1 cellular context compared by ENCODE assay signal in the genomic region with DNA sequence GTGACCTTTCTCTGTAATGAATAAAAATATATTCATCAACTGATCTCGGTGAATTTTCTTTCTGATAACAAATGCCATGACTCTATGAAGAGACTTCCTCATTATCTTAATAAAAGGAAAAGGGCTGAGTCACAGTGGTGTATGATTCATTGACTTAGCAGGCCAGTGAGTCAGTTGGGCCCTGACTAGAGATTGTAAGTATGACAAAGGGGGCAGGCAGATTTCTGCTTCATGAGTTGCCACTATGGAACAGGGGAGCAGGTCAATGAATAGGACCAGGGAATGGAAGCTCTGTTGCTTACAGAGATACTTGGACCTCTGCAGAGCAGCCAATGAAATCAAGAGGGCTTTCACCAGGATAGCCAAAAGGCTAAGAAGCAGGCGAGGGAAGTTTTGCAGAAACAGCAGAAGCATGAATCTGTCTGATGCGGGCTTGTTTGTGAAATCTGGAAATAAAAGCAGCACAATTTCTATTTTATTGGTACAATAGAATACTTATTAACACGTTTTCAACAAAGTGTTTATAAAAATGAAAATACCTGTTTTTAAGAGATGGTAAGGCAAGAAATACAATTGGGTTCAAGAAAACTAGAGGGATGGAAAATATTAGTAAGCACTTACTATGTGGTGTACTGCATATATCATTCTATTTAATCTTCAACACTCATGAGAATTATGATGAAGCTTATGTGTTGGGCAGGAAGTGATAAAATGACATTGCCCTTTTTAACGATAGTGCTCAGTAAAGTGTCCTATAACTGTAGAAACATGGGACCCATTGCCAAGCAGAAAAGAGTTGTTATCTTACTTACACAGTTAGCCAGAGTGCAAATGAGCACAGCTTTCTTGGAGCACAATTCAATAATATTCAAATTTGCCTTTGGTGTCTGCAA.
TF ChIP-seq lines count a peak whose summit lies in the region.

No MANE protein-coding gene starts in this region.

TF ChIP-seq in K562, 482 proteins besides CTCF, POLR2A, EP300 and RAD21 (continued from another document and continues in another):
- TF ChIP-seq, protein P1, sequence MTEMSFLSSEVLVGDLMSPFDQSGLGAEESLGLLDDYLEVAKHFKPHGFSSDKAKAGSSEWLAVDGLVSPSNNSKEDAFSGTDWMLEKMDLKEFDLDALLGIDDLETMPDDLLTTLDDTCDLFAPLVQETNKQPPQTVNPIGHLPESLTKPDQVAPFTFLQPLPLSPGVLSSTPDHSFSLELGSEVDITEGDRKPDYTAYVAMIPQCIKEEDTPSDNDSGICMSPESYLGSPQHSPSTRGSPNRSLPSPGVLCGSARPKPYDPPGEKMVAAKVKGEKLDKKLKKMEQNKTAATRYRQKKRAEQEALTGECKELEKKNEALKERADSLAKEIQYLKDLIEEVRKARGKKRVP (CRISPR knock-in tag; IDR thresholded peaks at IDR 0.05), result peak; percentile 61; the same call in 1 of the 2 replicates
- TF ChIP-seq POLR2B (IDR thresholded peaks at IDR 0.05; ENCODE audit: low read depth, partially characterized antibody) (no peak), ETV5 (CRISPR knock-in tag; IDR thresholded peaks at IDR 0.05; ENCODE audit: low read depth) (no peak), HMGN3 (IDR thresholded peaks at IDR 0.05; ENCODE audit: borderline replicate concordance, extremely low read depth, insufficient read length, low read depth, low read length) (no peak), NFRKB (IDR thresholded peaks at IDR 0.05; ENCODE audit: low read depth) (no peak), ZNF766 (CRISPR knock-in tag; conservative IDR thresholded peaks at IDR 0.05) (peak; percentile 58; the same call in 1 of the 2 replicates), ETS2 (tag; IDR thresholded peaks at IDR 0.05; ENCODE audit: borderline replicate concordance, poor library complexity, severe bottlenecking) (no peak), EHMT2 (IDR thresholded peaks at IDR 0.05) (peak; percentile 9), COPS2 (conservative IDR thresholded peaks at IDR 0.05) (no peak), TAF9B (IDR thresholded peaks at IDR 0.05; ENCODE audit: partially characterized antibody) (peak; percentile 17), CHCHD3 (CRISPR knock-in tag; IDR thresholded peaks at IDR 0.05) (no peak), KLF6 (CRISPR knock-in tag; IDR thresholded peaks at IDR 0.05; ENCODE audit: borderline replicate concordance) (no peak), ZNF764 (CRISPR knock-in tag; IDR thresholded peaks at IDR 0.05; ENCODE audit: low read depth) (no peak), EZH2 (IDR thresholded peaks at IDR 0.05; ENCODE audit: borderline replicate concordance, low read depth, low read length) (no peak), DNMT1 (IDR thresholded peaks at IDR 0.05) (no peak), ZFP30 (CRISPR knock-in tag; IDR thresholded peaks at IDR 0.05; ENCODE audit: borderline replicate concordance) (no peak), FOXM1 (IDR thresholded peaks at IDR 0.05; ENCODE audit: low read depth) (peak; percentile 31; the same call in 1 of the 2 replicates), FOXM1 (CRISPR knock-in tag; IDR thresholded peaks at IDR 0.05; ENCODE audit: low read depth) (no peak), HCFC1 (IDR thresholded peaks at IDR 0.05; ENCODE audit: low read depth, low read length) (no peak), PTBP1 (IDR thresholded peaks at IDR 0.05; ENCODE audit: low read depth, low read length) (no peak), POLR3G (IDR thresholded peaks at IDR 0.05; ENCODE audit: extremely low read depth, insufficient read length, insufficient replicate concordance) (no peak), ZFPM2 (CRISPR knock-in tag; IDR thresholded peaks at IDR 0.05) (no peak), PML (IDR thresholded peaks at IDR 0.05; ENCODE audit: low read length) (0 out of 2 replicates have a peak, but pooled peaks have one; percentile 18), MBD2 (IDR thresholded peaks at IDR 0.05; ENCODE audit: borderline replicate concordance, low read depth) (peak; percentile 61; the same call in 1 of the 2 replicates), GATAD2B (IDR thresholded peaks at IDR 0.05; ENCODE audit: borderline replicate concordance) (peak; percentile 85), TSC22D4 (tag; IDR thresholded peaks at IDR 0.05) (no peak), ZNF696 (CRISPR knock-in tag; conservative IDR thresholded peaks at IDR 0.05) (no peak), ESRRA (IDR thresholded peaks at IDR 0.05; ENCODE audit: borderline replicate concordance, low read depth) (no peak), SNIP1 (IDR thresholded peaks at IDR 0.05; ENCODE audit: low read depth) (no peak), DIDO1 (tag; IDR thresholded peaks at IDR 0.05; ENCODE audit: low read depth) (no peak)
- TF ChIP-seq, protein P2, sequence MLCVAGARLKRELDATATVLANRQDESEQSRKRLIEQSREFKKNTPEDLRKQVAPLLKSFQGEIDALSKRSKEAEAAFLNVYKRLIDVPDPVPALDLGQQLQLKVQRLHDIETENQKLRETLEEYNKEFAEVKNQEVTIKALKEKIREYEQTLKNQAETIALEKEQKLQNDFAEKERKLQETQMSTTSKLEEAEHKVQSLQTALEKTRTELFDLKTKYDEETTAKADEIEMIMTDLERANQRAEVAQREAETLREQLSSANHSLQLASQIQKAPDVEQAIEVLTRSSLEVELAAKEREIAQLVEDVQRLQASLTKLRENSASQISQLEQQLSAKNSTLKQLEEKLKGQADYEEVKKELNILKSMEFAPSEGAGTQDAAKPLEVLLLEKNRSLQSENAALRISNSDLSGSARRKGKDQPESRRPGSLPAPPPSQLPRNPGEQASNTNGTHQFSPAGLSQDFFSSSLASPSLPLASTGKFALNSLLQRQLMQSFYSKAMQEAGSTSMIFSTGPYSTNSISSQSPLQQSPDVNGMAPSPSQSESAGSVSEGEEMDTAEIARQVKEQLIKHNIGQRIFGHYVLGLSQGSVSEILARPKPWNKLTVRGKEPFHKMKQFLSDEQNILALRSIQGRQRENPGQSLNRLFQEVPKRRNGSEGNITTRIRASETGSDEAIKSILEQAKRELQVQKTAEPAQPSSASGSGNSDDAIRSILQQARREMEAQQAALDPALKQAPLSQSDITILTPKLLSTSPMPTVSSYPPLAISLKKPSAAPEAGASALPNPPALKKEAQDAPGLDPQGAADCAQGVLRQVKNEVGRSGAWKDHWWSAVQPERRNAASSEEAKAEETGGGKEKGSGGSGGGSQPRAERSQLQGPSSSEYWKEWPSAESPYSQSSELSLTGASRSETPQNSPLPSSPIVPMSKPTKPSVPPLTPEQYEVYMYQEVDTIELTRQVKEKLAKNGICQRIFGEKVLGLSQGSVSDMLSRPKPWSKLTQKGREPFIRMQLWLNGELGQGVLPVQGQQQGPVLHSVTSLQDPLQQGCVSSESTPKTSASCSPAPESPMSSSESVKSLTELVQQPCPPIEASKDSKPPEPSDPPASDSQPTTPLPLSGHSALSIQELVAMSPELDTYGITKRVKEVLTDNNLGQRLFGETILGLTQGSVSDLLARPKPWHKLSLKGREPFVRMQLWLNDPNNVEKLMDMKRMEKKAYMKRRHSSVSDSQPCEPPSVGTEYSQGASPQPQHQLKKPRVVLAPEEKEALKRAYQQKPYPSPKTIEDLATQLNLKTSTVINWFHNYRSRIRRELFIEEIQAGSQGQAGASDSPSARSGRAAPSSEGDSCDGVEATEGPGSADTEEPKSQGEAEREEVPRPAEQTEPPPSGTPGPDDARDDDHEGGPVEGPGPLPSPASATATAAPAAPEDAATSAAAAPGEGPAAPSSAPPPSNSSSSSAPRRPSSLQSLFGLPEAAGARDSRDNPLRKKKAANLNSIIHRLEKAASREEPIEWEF (CRISPR knock-in tag; IDR thresholded peaks at IDR 0.05), result peak; percentile 75
- TF ChIP-seq, protein P3, sequence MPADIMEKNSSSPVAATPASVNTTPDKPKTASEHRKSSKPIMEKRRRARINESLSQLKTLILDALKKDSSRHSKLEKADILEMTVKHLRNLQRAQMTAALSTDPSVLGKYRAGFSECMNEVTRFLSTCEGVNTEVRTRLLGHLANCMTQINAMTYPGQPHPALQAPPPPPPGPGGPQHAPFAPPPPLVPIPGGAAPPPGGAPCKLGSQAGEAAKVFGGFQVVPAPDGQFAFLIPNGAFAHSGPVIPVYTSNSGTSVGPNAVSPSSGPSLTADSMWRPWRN (IDR thresholded peaks at IDR 0.05; ENCODE audit: low read depth), result no peak; the same call in 1 of the 2 replicates
- TF ChIP-seq, protein P4, sequence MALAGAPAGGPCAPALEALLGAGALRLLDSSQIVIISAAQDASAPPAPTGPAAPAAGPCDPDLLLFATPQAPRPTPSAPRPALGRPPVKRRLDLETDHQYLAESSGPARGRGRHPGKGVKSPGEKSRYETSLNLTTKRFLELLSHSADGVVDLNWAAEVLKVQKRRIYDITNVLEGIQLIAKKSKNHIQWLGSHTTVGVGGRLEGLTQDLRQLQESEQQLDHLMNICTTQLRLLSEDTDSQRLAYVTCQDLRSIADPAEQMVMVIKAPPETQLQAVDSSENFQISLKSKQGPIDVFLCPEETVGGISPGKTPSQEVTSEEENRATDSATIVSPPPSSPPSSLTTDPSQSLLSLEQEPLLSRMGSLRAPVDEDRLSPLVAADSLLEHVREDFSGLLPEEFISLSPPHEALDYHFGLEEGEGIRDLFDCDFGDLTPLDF (CRISPR knock-in tag; IDR thresholded peaks at IDR 0.05), result no peak
- TF ChIP-seq, protein P5, sequence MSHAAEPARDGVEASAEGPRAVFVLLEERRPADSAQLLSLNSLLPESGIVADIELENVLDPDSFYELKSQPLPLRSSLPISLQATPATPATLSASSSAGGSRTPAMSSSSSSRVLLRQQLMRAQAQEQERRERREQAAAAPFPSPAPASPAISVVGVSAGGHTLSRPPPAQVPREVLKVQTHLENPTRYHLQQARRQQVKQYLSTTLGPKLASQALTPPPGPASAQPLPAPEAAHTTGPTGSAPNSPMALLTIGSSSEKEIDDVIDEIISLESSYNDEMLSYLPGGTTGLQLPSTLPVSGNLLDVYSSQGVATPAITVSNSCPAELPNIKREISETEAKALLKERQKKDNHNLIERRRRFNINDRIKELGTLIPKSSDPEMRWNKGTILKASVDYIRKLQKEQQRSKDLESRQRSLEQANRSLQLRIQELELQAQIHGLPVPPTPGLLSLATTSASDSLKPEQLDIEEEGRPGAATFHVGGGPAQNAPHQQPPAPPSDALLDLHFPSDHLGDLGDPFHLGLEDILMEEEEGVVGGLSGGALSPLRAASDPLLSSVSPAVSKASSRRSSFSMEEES (CRISPR knock-in tag; IDR thresholded peaks at IDR 0.05), result no peak
- TF ChIP-seq, protein P6, sequence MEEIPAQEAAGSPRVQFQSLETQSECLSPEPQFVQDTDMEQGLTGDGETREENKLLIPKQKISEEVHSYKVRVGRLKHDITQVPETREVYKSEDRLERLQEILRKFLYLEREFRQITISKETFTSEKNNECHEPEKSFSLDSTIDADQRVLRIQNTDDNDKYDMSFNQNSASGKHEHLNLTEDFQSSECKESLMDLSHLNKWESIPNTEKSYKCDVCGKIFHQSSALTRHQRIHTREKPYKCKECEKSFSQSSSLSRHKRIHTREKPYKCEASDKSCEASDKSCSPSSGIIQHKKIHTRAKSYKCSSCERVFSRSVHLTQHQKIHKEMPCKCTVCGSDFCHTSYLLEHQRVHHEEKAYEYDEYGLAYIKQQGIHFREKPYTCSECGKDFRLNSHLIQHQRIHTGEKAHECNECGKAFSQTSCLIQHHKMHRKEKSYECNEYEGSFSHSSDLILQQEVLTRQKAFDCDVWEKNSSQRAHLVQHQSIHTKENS (CRISPR knock-in tag; IDR thresholded peaks at IDR 0.05), result no peak
- TF ChIP-seq, protein P7, sequence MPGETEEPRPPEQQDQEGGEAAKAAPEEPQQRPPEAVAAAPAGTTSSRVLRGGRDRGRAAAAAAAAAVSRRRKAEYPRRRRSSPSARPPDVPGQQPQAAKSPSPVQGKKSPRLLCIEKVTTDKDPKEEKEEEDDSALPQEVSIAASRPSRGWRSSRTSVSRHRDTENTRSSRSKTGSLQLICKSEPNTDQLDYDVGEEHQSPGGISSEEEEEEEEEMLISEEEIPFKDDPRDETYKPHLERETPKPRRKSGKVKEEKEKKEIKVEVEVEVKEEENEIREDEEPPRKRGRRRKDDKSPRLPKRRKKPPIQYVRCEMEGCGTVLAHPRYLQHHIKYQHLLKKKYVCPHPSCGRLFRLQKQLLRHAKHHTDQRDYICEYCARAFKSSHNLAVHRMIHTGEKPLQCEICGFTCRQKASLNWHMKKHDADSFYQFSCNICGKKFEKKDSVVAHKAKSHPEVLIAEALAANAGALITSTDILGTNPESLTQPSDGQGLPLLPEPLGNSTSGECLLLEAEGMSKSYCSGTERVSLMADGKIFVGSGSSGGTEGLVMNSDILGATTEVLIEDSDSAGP (CRISPR knock-in tag; IDR thresholded peaks at IDR 0.05), result no peak
- TF ChIP-seq, protein P8, sequence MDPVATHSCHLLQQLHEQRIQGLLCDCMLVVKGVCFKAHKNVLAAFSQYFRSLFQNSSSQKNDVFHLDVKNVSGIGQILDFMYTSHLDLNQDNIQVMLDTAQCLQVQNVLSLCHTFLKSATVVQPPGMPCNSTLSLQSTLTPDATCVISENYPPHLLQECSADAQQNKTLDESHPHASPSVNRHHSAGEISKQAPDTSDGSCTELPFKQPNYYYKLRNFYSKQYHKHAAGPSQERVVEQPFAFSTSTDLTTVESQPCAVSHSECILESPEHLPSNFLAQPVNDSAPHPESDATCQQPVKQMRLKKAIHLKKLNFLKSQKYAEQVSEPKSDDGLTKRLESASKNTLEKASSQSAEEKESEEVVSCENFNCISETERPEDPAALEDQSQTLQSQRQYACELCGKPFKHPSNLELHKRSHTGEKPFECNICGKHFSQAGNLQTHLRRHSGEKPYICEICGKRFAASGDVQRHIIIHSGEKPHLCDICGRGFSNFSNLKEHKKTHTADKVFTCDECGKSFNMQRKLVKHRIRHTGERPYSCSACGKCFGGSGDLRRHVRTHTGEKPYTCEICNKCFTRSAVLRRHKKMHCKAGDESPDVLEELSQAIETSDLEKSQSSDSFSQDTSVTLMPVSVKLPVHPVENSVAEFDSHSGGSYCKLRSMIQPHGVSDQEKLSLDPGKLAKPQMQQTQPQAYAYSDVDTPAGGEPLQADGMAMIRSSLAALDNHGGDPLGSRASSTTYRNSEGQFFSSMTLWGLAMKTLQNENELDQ (CRISPR knock-in tag; IDR thresholded peaks at IDR 0.05; ENCODE audit: borderline replicate concordance), result no peak
- TF ChIP-seq, protein P9, sequence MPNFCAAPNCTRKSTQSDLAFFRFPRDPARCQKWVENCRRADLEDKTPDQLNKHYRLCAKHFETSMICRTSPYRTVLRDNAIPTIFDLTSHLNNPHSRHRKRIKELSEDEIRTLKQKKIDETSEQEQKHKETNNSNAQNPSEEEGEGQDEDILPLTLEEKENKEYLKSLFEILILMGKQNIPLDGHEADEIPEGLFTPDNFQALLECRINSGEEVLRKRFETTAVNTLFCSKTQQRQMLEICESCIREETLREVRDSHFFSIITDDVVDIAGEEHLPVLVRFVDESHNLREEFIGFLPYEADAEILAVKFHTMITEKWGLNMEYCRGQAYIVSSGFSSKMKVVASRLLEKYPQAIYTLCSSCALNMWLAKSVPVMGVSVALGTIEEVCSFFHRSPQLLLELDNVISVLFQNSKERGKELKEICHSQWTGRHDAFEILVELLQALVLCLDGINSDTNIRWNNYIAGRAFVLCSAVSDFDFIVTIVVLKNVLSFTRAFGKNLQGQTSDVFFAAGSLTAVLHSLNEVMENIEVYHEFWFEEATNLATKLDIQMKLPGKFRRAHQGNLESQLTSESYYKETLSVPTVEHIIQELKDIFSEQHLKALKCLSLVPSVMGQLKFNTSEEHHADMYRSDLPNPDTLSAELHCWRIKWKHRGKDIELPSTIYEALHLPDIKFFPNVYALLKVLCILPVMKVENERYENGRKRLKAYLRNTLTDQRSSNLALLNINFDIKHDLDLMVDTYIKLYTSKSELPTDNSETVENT (CRISPR knock-in tag; IDR thresholded peaks at IDR 0.05), result no peak
